Comparison of ENCODE assay signal across 9 cellular contexts in genomic region chr13:112586334-112586733, GRCh38. TPM values are rescaled to one million over a fixed set of nuclear protein-coding genes. Genes with fewer than 3 reads are reported as not detected.
A peak's percentile ranks its signal among the peaks of the same experiment; 100 is the strongest.
DNase-seq lines count a peak whose midpoint lies in the region; ATAC-seq and TF ChIP-seq lines count a peak whose summit lies in the region.
"Had no signal": no experiment of that assay in that cellular context is flagged by ENCODE, and none has a peak within 500 bp of the region (broad histone marks: within the 10 kb centered on the region; RNA-seq: fewer than 3 reads in every experiment).

No MANE protein-coding gene starts in this region.

- peak overlapping the region in 1 of 2 donors; percentile 72 for H3K4me3 ChIP-seq in CD4-positive, alpha-beta memory T cell (ENCODE audit: low read length in 2 of 2)
- H3K4me3 ChIP-seq in HCT116 (replicated peaks in 1 of 2; ENCODE audit: low read depth in 1 of 2, low read length in 2 of 2) (peak overlapping the region; percentile 93; a peak in 3 of 4 replicates), neuronal stem cell (ENCODE audit: low read length in 2 of 2) (peak overlapping the region in 1 of 2 donors; percentile 94)

- peaks cover 32% of the 10 kb centered on the region for H3K4me1 ChIP-seq in CD4-positive, alpha-beta memory T cell (ENCODE audit: insufficient read depth, low read length)
- H3K4me1 ChIP-seq in HCT116 (ENCODE audit: control insufficient read depth in 1 of 2, insufficient read depth in 2 of 2, low read length in 2 of 2) (peaks cover 13 to 22% of the 10 kb centered on the region in 2 experiments), neuronal stem cell (ENCODE audit: control insufficient read depth in 2 of 2, insufficient read depth in 1 of 2, low read depth in 1 of 2, low read length in 2 of 2) (peaks cover 7% of the 10 kb centered on the region in 2 donors)

- H3K36me3 Mint-ChIP-seq in CD4-positive, alpha-beta memory T cell, result peaks cover 3 to 4% of the 10 kb centered on the region in 2 donors
- peaks cover 25% of the 10 kb centered on the region for H3K36me3 Mint-ChIP-seq in activated naive CD8-positive, alpha-beta T cell treated with anti-CD3 and anti-CD28 coated beads for 36 hours
- no peaks in the 10 kb centered on the region for H3K36me3 Mint-ChIP-seq in natural killer cell

- BruUV-seq in HCT116 (replicated peaks; lab: Mats Ljungman, UMichigan), result no TSS peak

- no CpG with 5 or more reads among the region's 3 CpGs for WGBS in neuronal stem cell (ENCODE audit: extremely low coverage in 2 of 2, insufficient read length in 2 of 2, insufficient replicate concordance in 1 of 2), 2 donors

- H3K18ac ChIP-seq in neuronal stem cell (ENCODE audit: low read length), result no peak overlapping the region

- H3K4ac ChIP-seq in neuronal stem cell (ENCODE audit: low read length), result no peak overlapping the region

- H3K4me3 Mint-ChIP-seq in CD4-positive, alpha-beta memory T cell, result peak overlapping the region; percentile 90 to 95 (median 94)
- peak overlapping the region; percentile 97 for H3K4me3 Mint-ChIP-seq in activated naive CD8-positive, alpha-beta T cell treated with anti-CD3 and anti-CD28 coated beads for 36 hours
- peak overlapping the region; percentile 94 for H3K4me3 Mint-ChIP-seq in natural killer cell

- H4K8ac ChIP-seq in neuronal stem cell (ENCODE audit: low read depth, low read length), result no peak overlapping the region

- H3K4me2 ChIP-seq in HCT116 (ENCODE audit: low read length), result peak overlapping the region; percentile 84
- no peak overlapping the region for H3K4me2 ChIP-seq in neuronal stem cell (ENCODE audit: insufficient read depth, low read length, poor library complexity, severe bottlenecking)

- no peak overlapping the region for H2BK12ac ChIP-seq in neuronal stem cell (ENCODE audit: low read length)

- POLR2A ChIA-PET in CD4-positive, alpha-beta memory T cell (lab: Charles Lee; ENCODE audit: partially characterized antibody), result no interaction called here
- POLR2A ChIA-PET in HCT116 (lab: Charles Lee), result no interaction called here

- H3K9ac ChIP-seq in HCT116 (ENCODE audit: low read length) (peak overlapping the region; percentile 98; the same call in 1 of the 2 replicates), neuronal stem cell (ENCODE audit: low read depth, low read length, poor library complexity) (no peak overlapping the region)

- no peak for DNase-seq in CD4-positive, alpha-beta memory T cell
- DNase-seq in HCT116 (ENCODE audit: low read depth, low spot score) (no peak), natural killer cell (no peak), neuronal stem cell (ENCODE audit: low spot score) (no peak), NOMO-1 treated with dmso at 0.1 percent for 144 hours (lab: John Stamatoyannopoulos, UW; ENCODE audit: unreplicated experiment) (no peak), NCI-H82 (lab: John Stamatoyannopoulos, UW) (no peak)
- no peak for DNase-seq in activated naive CD8-positive, alpha-beta T cell treated with anti-CD3 and anti-CD28 coated beads for 36 hours
- DNase-seq: SIG-M5 had no signal

- no peak overlapping the region for H2AFZ ChIP-seq in HCT116 (ENCODE audit: low read depth, low read length, poor library complexity, severe bottlenecking)
- no peak overlapping the region for H2AFZ ChIP-seq in neuronal stem cell (ENCODE audit: low read length)

- CTCF ChIA-PET in CD4-positive, alpha-beta memory T cell (lab: Charles Lee; ENCODE audit: partially characterized antibody), result no interaction called here
- CTCF ChIA-PET in HCT116 (lab: Charles Lee), result no interaction called here

- peaks cover 29 to 64% (median 46%) of the 10 kb centered on the region in 4 donors for H3K4me1 Mint-ChIP-seq in CD4-positive, alpha-beta memory T cell
- H3K4me1 Mint-ChIP-seq in activated naive CD8-positive, alpha-beta T cell treated with anti-CD3 and anti-CD28 coated beads for 36 hours, result peaks cover 44% of the 10 kb centered on the region
- H3K4me1 Mint-ChIP-seq in natural killer cell, result peaks cover 44 to 54% of the 10 kb centered on the region in 2 donors

- ATAC-seq in HCT116 (no peak), natural killer cell (no peak), HG03175 (IDR thresholded peaks at IDR 0.05; ENCODE audit: unreplicated experiment) (no peak)

- RAD21 ChIA-PET in HCT116 (lab: Charles Lee; ENCODE audit: low non-redundant PET in 1 of 2, low total read pairs in 2 of 2, uncharacterized antibody in 2 of 2, unreplicated experiment in 2 of 2), result no interaction called here

- no peaks in the 10 kb centered on the region for H3K36me3 ChIP-seq in CD4-positive, alpha-beta memory T cell (ENCODE audit: insufficient read depth, low read length)
- H3K36me3 ChIP-seq in HCT116 (ENCODE audit: control insufficient read depth in 1 of 2, insufficient read depth in 2 of 2, low read length in 2 of 2) (no peaks in the 10 kb centered on the region), neuronal stem cell (replicated peaks in 1 of 2; ENCODE audit: control insufficient read depth in 2 of 2, insufficient read depth in 2 of 2, low read length in 2 of 2) (peaks cover 4 to 20% of the 10 kb centered on the region in 2 donors)

- TF ChIP-seq CTCF in HCT116 (IDR thresholded peaks at IDR 0.05 in 2 of 3, conservative IDR thresholded peaks at IDR 0.05 in 1 of 3; ENCODE audit: borderline replicate concordance in 1 of 3, insufficient read depth in 1 of 3, low read depth in 2 of 3, low read length in 2 of 3) (no peak), natural killer cell (IDR thresholded peaks at IDR 0.05) (no peak)

- H2BK120ac ChIP-seq in neuronal stem cell (ENCODE audit: low read depth, low read length), result no peak overlapping the region

- H4K91ac ChIP-seq in neuronal stem cell (ENCODE audit: low read depth, low read length, poor library complexity), result no peak overlapping the region

- H3K14ac ChIP-seq in neuronal stem cell (ENCODE audit: low read length), result no peak overlapping the region

- H3K27me3 Mint-ChIP-seq in CD4-positive, alpha-beta memory T cell, result no peaks in the 10 kb centered on the region
- H3K27me3 Mint-ChIP-seq in activated naive CD8-positive, alpha-beta T cell treated with anti-CD3 and anti-CD28 coated beads for 36 hours, result no peaks in the 10 kb centered on the region
- H3K27me3 Mint-ChIP-seq in natural killer cell (ENCODE audit: low read depth in 2 of 2), result no peaks in the 10 kb centered on the region

- H3K9me3 ChIP-seq in CD4-positive, alpha-beta memory T cell (ENCODE audit: control insufficient read depth in 1 of 2, low read length in 2 of 2), result no peaks in the 10 kb centered on the region
- H3K9me3 ChIP-seq in HCT116 (ENCODE audit: control insufficient read depth in 1 of 2, insufficient read depth in 1 of 2, low read depth in 1 of 2, low read length in 2 of 2), result no peaks in the 10 kb centered on the region
- H3K9me3 ChIP-seq in neuronal stem cell (replicated peaks in 1 of 2; ENCODE audit: control insufficient read depth in 2 of 2, insufficient read depth in 1 of 2, low read depth in 1 of 2, low read length in 2 of 2), result peaks cover 2 to 16% of the 10 kb centered on the region in 2 donors

- no peak overlapping the region for H2BK5ac ChIP-seq in neuronal stem cell (ENCODE audit: low read length)

- H3K27me3 ChIP-seq in CD4-positive, alpha-beta memory T cell (ENCODE audit: insufficient read depth, low read length), result no peaks in the 10 kb centered on the region
- H3K27me3 ChIP-seq in HCT116 (ENCODE audit: insufficient read depth, low read length) (no peaks in the 10 kb centered on the region), neuronal stem cell (ENCODE audit: control insufficient read depth in 3 of 3, insufficient read depth in 3 of 3, low read depth in 1 of 3, low read length in 3 of 3) (no peaks in the 10 kb centered on the region)

- TF ChIP-seq POLR2A in HCT116 (IDR thresholded peaks at IDR 0.05; ENCODE audit: borderline replicate concordance, extremely low read depth, insufficient read depth, insufficient read length), result no peak

- peaks cover 66% of the 10 kb centered on the region for H3K79me2 ChIP-seq in HCT116 (ENCODE audit: insufficient read depth, low read length)

- no peaks in the 10 kb centered on the region for H3K9me2 ChIP-seq in HCT116 (ENCODE audit: insufficient read depth)

- no peak overlapping the region for H2AK5ac ChIP-seq in neuronal stem cell (ENCODE audit: low read depth, low read length)

- H3K27ac ChIP-seq in CD4-positive, alpha-beta memory T cell (ENCODE audit: low read depth, low read length), result no peak overlapping the region
- H3K27ac ChIP-seq in HCT116 (ENCODE audit: low read depth, low read length) (no peak overlapping the region), neuronal stem cell (replicated peaks; ENCODE audit: low read length) (no peak overlapping the region)

- peaks cover 0 to 1% (median 0%) of the 10 kb centered on the region in 8 donors for H3K9me3 Mint-ChIP-seq in CD4-positive, alpha-beta memory T cell
- no peaks in the 10 kb centered on the region for H3K9me3 Mint-ChIP-seq in activated naive CD8-positive, alpha-beta T cell treated with anti-CD3 and anti-CD28 coated beads for 36 hours
- H3K9me3 Mint-ChIP-seq in natural killer cell, result no peaks in the 10 kb centered on the region

- H4K20me1 ChIP-seq in HCT116 (ENCODE audit: insufficient read depth), result no peaks in the 10 kb centered on the region

- H3K27ac Mint-ChIP-seq in CD4-positive, alpha-beta memory T cell, result peak overlapping the region; percentile 43 to 95 (median 93)
- H3K27ac Mint-ChIP-seq in activated naive CD8-positive, alpha-beta T cell treated with anti-CD3 and anti-CD28 coated beads for 36 hours, result peak overlapping the region; percentile 95
- peak overlapping the region; percentile 93 to 96 for H3K27ac Mint-ChIP-seq in natural killer cell

- no peak overlapping the region for H3K23ac ChIP-seq in neuronal stem cell (ENCODE audit: low read depth, low read length, poor library complexity)

- no peak for TF ChIP-seq RAD21 in HCT116 (IDR thresholded peaks at IDR 0.05; ENCODE audit: low read depth)

- H2BK15ac ChIP-seq in neuronal stem cell (ENCODE audit: low read length), result no peak overlapping the region

- peaks cover 10% of the 10 kb centered on the region for H3K79me1 ChIP-seq in neuronal stem cell (ENCODE audit: low read depth, low read length)

- intact Hi-C loops in CD4-positive, alpha-beta memory T cell (cut with micrococcal nuclease), result loop anchor here (5.0 kb wide), 1 partner anchor 101 kb away; no protein-coding TSS in a partner anchor
- intact Hi-C loops in HCT116 (cut with micrococcal nuclease) (no loop called here), natural killer cell (cut with micrococcal nuclease) (no loop called here)

TF ChIP-seq in HCT116, 20 proteins besides CTCF, POLR2A, EP300 and RAD21 (continues in another document):
- TF ChIP-seq CEBPB (IDR thresholded peaks at IDR 0.05; ENCODE audit: low read depth) (no peak), EGR1 (IDR thresholded peaks at IDR 0.05; ENCODE audit: low read depth) (no peak)

RNA-seq across cellular contexts. Expression of gene TUBGCP3, which starts 1.6 kb away (rescaled TPM):
- total RNA-seq in CD4-positive, alpha-beta memory T cell, result 10 to 100 TPM; 39.4 to 43.7 TPM
- polyA plus RNA-seq in CD4-positive, alpha-beta memory T cell, result 10 to 100 TPM; 13.1 to 18.8 TPM
- total RNA-seq in HCT116 (2021; ENCODE audit: unreplicated experiment) (51.4 TPM), natural killer cell (10 to 100 TPM; 43.0 to 57.9 (median 53.6) TPM)
- 32.3 and 35.5 TPM in 2 replicates for polyA plus RNA-seq in HCT116 (2012)
- total RNA-seq in activated naive CD8-positive, alpha-beta T cell treated with anti-CD3 and anti-CD28 coated beads for 36 hours, result 10 to 100 TPM; 41.5 to 43.2 TPM
- polyA plus RNA-seq in neuronal stem cell (2013, experiment 1 of 2), result 25.6 TPM
- 26.2 TPM for polyA plus RNA-seq in neuronal stem cell (2013, experiment 2 of 2)
